In the genomic region with DNA sequence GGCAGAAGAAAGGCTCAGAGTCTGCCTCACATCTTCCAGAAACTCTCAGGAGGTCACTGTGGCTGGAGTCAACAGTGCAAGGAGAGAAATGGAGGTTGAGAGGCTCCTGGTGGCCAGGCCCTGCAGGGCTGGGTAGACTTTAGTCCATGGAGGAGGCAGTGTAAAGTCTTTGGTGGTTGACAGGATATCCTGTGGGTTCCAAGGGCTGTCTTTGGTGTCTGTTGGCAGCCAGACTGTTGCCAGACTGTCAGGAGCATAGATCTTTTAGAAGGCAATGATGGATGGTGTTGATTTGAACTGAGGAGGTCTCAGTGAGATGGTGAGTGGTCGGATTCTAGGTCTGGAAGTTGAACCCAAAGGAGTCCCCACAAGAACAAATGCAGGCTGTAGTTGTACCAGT, we compare ENCODE assay signal across 24 cellular contexts. TPM values are rescaled to one million over a fixed set of nuclear protein-coding genes. Genes with fewer than 3 reads are reported as not detected.
"Had no signal": no experiment of that assay in that cellular context is flagged by ENCODE, and none has a peak within 500 bp of the region (broad histone marks: within the 10 kb centered on the region; RNA-seq: fewer than 3 reads in every experiment).

No MANE protein-coding gene starts in this region.

- H3K4me3 ChIP-seq: MG63, SJSA1, SK-N-MC had no signal

- H3K4me3 Mint-ChIP-seq: IgD-negative memory B cell had no signal

- ATAC-seq: HepG2 had no signal

- H3K9me3 ChIP-seq: MG63, SJSA1 had no signal

- H3K4me1 Mint-ChIP-seq: IgD-negative memory B cell had no signal

- H3K27me3 ChIP-seq: MG63, SJSA1 had no signal

- H3K4me1 ChIP-seq: SJSA1 had no signal

- H3K36me3 ChIP-seq: MG63, SJSA1 had no signal

- DNase-seq: KBM-7, MG63, NCI-H1092, NCI-H1105 treated with DMSO at 0.1 percent for 48 hours, NCI-H1417 treated with DMSO at 0.1 percent for 48 hours, NCI-H146, NCI-H1694 treated with DMSO at 0.1 percent for 48 hours, NCI-H1930, NCI-H2081, NCI-H2107, NCI-H226, NCI-H446, NCI-H510A, NCI-H524 treated with DMSO at 0.1 percent for 48 hours, NCI-H69, NCI-H774, Right ventricle myocardium superior, RPMI8226, SIG-M5 had no signal

- H3K27ac Mint-ChIP-seq: IgD-negative memory B cell had no signal

- H3K27ac ChIP-seq: SJSA1, SK-N-MC had no signal

RNA-seq across cellular contexts. Expression of a gene that starts 45.0 kb away (rescaled TPM):
- total RNA-seq: HepG2, HT-29, Right ventricle myocardium superior, SJSA1 had no signal
